ENCODE assay signal across 14 cellular contexts in the genomic region with DNA sequence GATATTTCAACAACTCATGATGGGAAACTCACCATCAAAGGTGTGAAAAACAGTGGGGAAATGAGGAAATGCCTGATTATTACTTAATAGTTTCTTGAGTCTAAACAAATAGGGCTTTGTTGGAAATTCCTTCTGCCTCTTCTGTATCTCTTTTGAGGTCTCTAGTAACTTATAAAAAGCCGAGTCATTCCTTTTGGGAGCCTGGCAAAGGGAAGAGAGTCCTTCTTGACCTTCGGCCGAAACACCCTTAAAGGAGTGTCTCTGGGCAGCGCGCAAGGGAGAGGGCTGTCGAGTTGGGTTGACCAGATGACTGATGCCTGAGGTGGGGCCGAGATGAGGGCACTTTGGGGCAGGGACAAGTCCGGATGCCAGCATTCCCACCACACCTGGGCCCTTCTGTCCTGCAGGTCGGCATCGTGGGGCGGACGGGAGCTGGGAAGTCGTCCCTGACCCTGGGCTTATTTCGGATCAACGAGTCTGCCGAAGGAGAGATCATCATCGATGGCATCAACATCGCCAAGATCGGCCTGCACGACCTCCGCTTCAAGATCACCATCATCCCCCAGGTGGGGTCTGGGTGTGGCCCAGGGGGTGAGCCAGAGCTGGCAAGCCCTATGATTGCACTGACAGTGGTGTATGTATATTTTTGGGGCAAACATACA.
DNase-seq lines count a peak whose midpoint lies in the region; ATAC-seq, FAIRE-seq and TF ChIP-seq lines count a peak whose summit lies in the region.
"Had no signal": no experiment of that assay in that cellular context is flagged by ENCODE, and none has a peak within 500 bp of the region (broad histone marks: within the 10 kb centered on the region; RNA-seq: fewer than 3 reads in every experiment).

No MANE protein-coding gene starts in this region.

- no peak overlapping the region for H2BK5ac ChIP-seq in mesenchymal stem cell (ENCODE audit: low read depth, low read length, poor library complexity, severe bottlenecking)

- peaks cover 2% of the 10 kb centered on the region for H3K79me1 ChIP-seq in mesenchymal stem cell (replicated peaks; ENCODE audit: low read length, poor library complexity, severe bottlenecking)

- no peaks in the 10 kb centered on the region for H3K79me2 ChIP-seq in K562 (ENCODE audit: control insufficient read depth, insufficient read depth, low read length)

- H2AK5ac ChIP-seq in mesenchymal stem cell (ENCODE audit: low read length, severe bottlenecking) = no peak overlapping the region

- TF ChIP-seq CTCF in A549 (IDR thresholded peaks at IDR 0.05) = no peak
- no peak for TF ChIP-seq CTCF in Caco-2 (IDR thresholded peaks at IDR 0.05; ENCODE audit: insufficient read depth in 1 of 2, low read depth in 1 of 2, low read length in 1 of 2, severe bottlenecking in 1 of 2, unreplicated experiment in 1 of 2)
- TF ChIP-seq CTCF in K562 (IDR thresholded peaks at IDR 0.05 in 2 of 3, conservative IDR thresholded peaks at IDR 0.05 in 1 of 3; ENCODE audit: insufficient read depth in 2 of 3, low read depth in 1 of 3, low read length in 3 of 3) = no peak

- BruUV-seq in Caco-2 (replicated peaks; lab: Mats Ljungman, UMichigan) (no TSS peak), K562 (replicated peaks; lab: Mats Ljungman, UMichigan) (no TSS peak)

- no peaks in the 10 kb centered on the region for H3K4me1 Mint-ChIP-seq in Caco-2 (ENCODE audit: low read depth, unreplicated experiment)
- H3K4me1 Mint-ChIP-seq: CD8-positive, alpha-beta memory T cell had no signal

- H3K4me1 ChIP-seq in A549 (peaks cover 21% of the 10 kb centered on the region), Caco-2 (no peaks in the 10 kb centered on the region), K562 (replicated peaks in 1 of 2; ENCODE audit: control insufficient read depth in 2 of 2, insufficient read depth in 2 of 2, low read length in 2 of 2) (no peaks in the 10 kb centered on the region), mesenchymal stem cell (ENCODE audit: control insufficient read depth, insufficient read depth, low read depth, low read length) (peaks cover 8% of the 10 kb centered on the region)
- H3K4me1 ChIP-seq: Peyer's patch had no signal

- CTCF ChIA-PET in A549 (lab: Yijun Ruan, JAX) = interaction anchor here (0.9 to 1.1 kb wide), 3 partner anchors 260 to 430 kb away, joined by 3 to 4 read pairs (median 4); no protein-coding TSS in a partner anchor
- CTCF ChIA-PET in Caco-2 (lab: Charles Lee) = no interaction called here
- CTCF ChIA-PET in K562 (lab: Yijun Ruan, JAX; ENCODE audit: low intra/inter-chr PET ratio) = no interaction called here

- no peak overlapping the region for H2BK120ac ChIP-seq in mesenchymal stem cell (ENCODE audit: low read depth, low read length)

- TF ChIP-seq EP300 in A549 (IDR thresholded peaks at IDR 0.05) (no peak), K562 (IDR thresholded peaks at IDR 0.05; ENCODE audit: low read length) (no peak)

- H4K91ac ChIP-seq in mesenchymal stem cell (ENCODE audit: low read length) = no peak overlapping the region

- no peaks in the 10 kb centered on the region for H3K9me3 Mint-ChIP-seq in Caco-2 (ENCODE audit: unreplicated experiment)
- H3K9me3 Mint-ChIP-seq: CD8-positive, alpha-beta memory T cell had no signal

- FAIRE-seq in A549 (lab: Jason Lieb, UNC) (no peak), K562 (lab: Jason Lieb, UNC) (no peak)

- H3K18ac ChIP-seq in mesenchymal stem cell (ENCODE audit: low read depth in 1 of 2, low read length in 2 of 2) = no peak overlapping the region

- 82% methylated on average over 20 of the region's 21 CpGs for WGBS in A549 (ENCODE audit: missing lambda C conversion rate)
- 95% methylated on average over 21 of the region's 21 CpGs for WGBS in K562 (ENCODE audit: insufficient coverage, low coverage, missing lambda C conversion rate)
- WGBS in mesenchymal stem cell = 94% methylated on average over 21 of the region's 21 CpGs

- H3K36me3 Mint-ChIP-seq in Caco-2 (ENCODE audit: insufficient read depth, unreplicated experiment) = peaks cover 29% of the 10 kb centered on the region

- H3K27ac Mint-ChIP-seq in Caco-2 (ENCODE audit: unreplicated experiment) = peak overlapping the region; percentile 46

- H2AFZ ChIP-seq in K562 (ENCODE audit: low read depth, low read length) (no peak overlapping the region), mesenchymal stem cell (ENCODE audit: low read depth, low read length) (no peak overlapping the region)

- H3K27ac ChIP-seq in A549 (peak overlapping the region; percentile 61 to 67; a peak in 5 of 6 replicates), K562 (ENCODE audit: extremely low read depth, low read depth, low read length) (no peak overlapping the region), mesenchymal stem cell (ENCODE audit: low read length, poor library complexity, severe bottlenecking) (no peak overlapping the region)
- H3K27ac ChIP-seq: Peyer's patch had no signal

- TF ChIP-seq POLR2A in A549 (IDR thresholded peaks at IDR 0.05; ENCODE audit: low read length) (no peak), K562 (conservative IDR thresholded peaks at IDR 0.05) (no peak)

- in situ Hi-C loops in K562 (cut with MboI) = no loop called here

- DNase-seq in A549 (ENCODE audit: low read depth in 1 of 2, low spot score in 1 of 2) = peak in 1 of 2 experiments; percentile 48
- no peak for DNase-seq in Caco-2
- DNase-seq in K562 (ENCODE audit: extremely low read depth in 1 of 4, low spot score in 3 of 4) = no peak
- DNase-seq in mesenchymal stem cell = peak; percentile 13
- no peak for DNase-seq in NCI-H1105 treated with DMSO at 0.1 percent for 48 hours (lab: John Stamatoyannopoulos, UW)
- DNase-seq in NCI-H2029 treated with DMSO at 0.1 percent for 48 hours (lab: John Stamatoyannopoulos, UW) = no peak
- DNase-seq: CD8-positive, alpha-beta memory T cell; DMS 273 treated with DMSO at 0.1 percent for 48 hours; Kasumi-1; NCI-H2029; NCI-H510A treated with DMSO at 0.1 percent for 48 hours; Peyer's patch; SHP77 treated with DMSO at 0.1 percent for 48 hours had no signal

- ATAC-seq in A549 (peak; percentile 33 to 35; a peak in 3 of 6 replicates), K562 (no peak), GM21723 (IDR thresholded peaks at IDR 0.05; ENCODE audit: unreplicated experiment) (no peak)

- no peak overlapping the region for H3K23ac ChIP-seq in mesenchymal stem cell (ENCODE audit: low read length in 2 of 2)

- no peak overlapping the region for H3K4me3 Mint-ChIP-seq in Caco-2 (ENCODE audit: unreplicated experiment)
- H3K4me3 Mint-ChIP-seq: CD8-positive, alpha-beta memory T cell had no signal

- H3K4ac ChIP-seq in mesenchymal stem cell (ENCODE audit: low read depth in 1 of 2, low read length in 2 of 2) = no peak overlapping the region

- H3K27me3 ChIP-seq in Caco-2 (replicated peaks; ENCODE audit: control insufficient read depth, insufficient read depth, low read length) (no peaks in the 10 kb centered on the region), K562 (ENCODE audit: control insufficient read depth in 2 of 2, insufficient read depth in 2 of 2, low read length in 2 of 2) (no peaks in the 10 kb centered on the region), mesenchymal stem cell (ENCODE audit: control insufficient read depth in 1 of 2, insufficient read depth in 1 of 2, low read length in 2 of 2) (no peaks in the 10 kb centered on the region)
- H3K27me3 ChIP-seq: Peyer's patch had no signal

- H3K4me2 ChIP-seq in A549 = peak overlapping the region; percentile 29; the same call in 1 of the 3 replicates
- no peak overlapping the region for H3K4me2 ChIP-seq in K562 (ENCODE audit: insufficient read depth, low read length)
- no peak overlapping the region for H3K4me2 ChIP-seq in mesenchymal stem cell (ENCODE audit: low read length, poor library complexity, severe bottlenecking)

- H2BK12ac ChIP-seq in mesenchymal stem cell (ENCODE audit: low read length in 2 of 2) = no peak overlapping the region

- H3K14ac ChIP-seq in mesenchymal stem cell (ENCODE audit: low read length in 2 of 2) = no peak overlapping the region

- H4K20me1 ChIP-seq in K562 (replicated peaks; ENCODE audit: control insufficient read depth, insufficient read depth, low read length) = no peaks in the 10 kb centered on the region; the same call in 1 of the 2 replicates

- intact Hi-C loops in Caco-2 (cut with micrococcal nuclease; ENCODE audit: unreplicated experiment) = no loop called here
- intact Hi-C loops in K562 (cut with micrococcal nuclease) = no loop called here

- no peaks in the 10 kb centered on the region for H3K9me1 ChIP-seq in K562 (ENCODE audit: control insufficient read depth, insufficient read depth, low read length)

- no peaks in the 10 kb centered on the region for H3K27me3 Mint-ChIP-seq in Caco-2 (ENCODE audit: insufficient read depth, unreplicated experiment)

- no peak overlapping the region for H4K8ac ChIP-seq in mesenchymal stem cell (ENCODE audit: low read length)

- 0 out of 2 replicates have a peak, but pooled peaks cover 1% of the 10 kb centered on the region for H3K36me3 ChIP-seq in Caco-2 (ENCODE audit: control insufficient read depth, insufficient read depth, low read length)
- peaks cover 78% of the 10 kb centered on the region; the same call in 2 of the 3 replicates for H3K36me3 ChIP-seq in K562 (ENCODE audit: control insufficient read depth, insufficient read depth, low read length)
- H3K36me3 ChIP-seq in mesenchymal stem cell (ENCODE audit: control insufficient read depth in 1 of 2, insufficient read depth in 2 of 2, low read depth in 1 of 2, low read length in 2 of 2) = peaks cover 58 to 91% of the 10 kb centered on the region in 2 experiments

- no peaks in the 10 kb centered on the region for H3K9me3 ChIP-seq in A549
- H3K9me3 ChIP-seq in Caco-2 = no peaks in the 10 kb centered on the region
- H3K9me3 ChIP-seq in K562 (replicated peaks; ENCODE audit: control insufficient read depth, insufficient read depth, low read depth, low read length) = no peaks in the 10 kb centered on the region
- no peaks in the 10 kb centered on the region for H3K9me3 ChIP-seq in mesenchymal stem cell (ENCODE audit: control insufficient read depth, low read length)
- H3K9me3 ChIP-seq: Peyer's patch had no signal

- POLR2A ChIA-PET in A549 (lab: Yijun Ruan, JAX) = interaction anchor here (0.7 to 0.8 kb wide), 2 partner anchors 16 to 245 kb away, joined by 5 read pairs; a partner anchor contains a TSS
- POLR2A ChIA-PET in Caco-2 (lab: Charles Lee) = no interaction called here
- POLR2A ChIA-PET in K562 (lab: Yijun Ruan, JAX) = no interaction called here

- no peak for TF ChIP-seq RAD21 in A549 (conservative IDR thresholded peaks at IDR 0.05 in 1 of 2, IDR thresholded peaks at IDR 0.05 in 1 of 2)
- TF ChIP-seq RAD21 in K562 (CRISPR knock-in tag; conservative IDR thresholded peaks at IDR 0.05 in 1 of 2, IDR thresholded peaks at IDR 0.05 in 1 of 2) = no peak

- H3K4me3 ChIP-seq in A549 = no peak overlapping the region
- H3K4me3 ChIP-seq in Caco-2 (ENCODE audit: low read depth, low read length) = no peak overlapping the region
- H3K4me3 ChIP-seq in K562 = no peak overlapping the region
- no peak overlapping the region for H3K4me3 ChIP-seq in mesenchymal stem cell (ENCODE audit: insufficient read depth in 1 of 2, low read depth in 1 of 2, low read length in 2 of 2)
- H3K4me3 ChIP-seq: Peyer's patch had no signal

- H2BK15ac ChIP-seq in mesenchymal stem cell (ENCODE audit: low read depth, poor library complexity, severe bottlenecking) = no peak overlapping the region

- no peak overlapping the region for H3K9ac ChIP-seq in K562 (ENCODE audit: insufficient read depth in 1 of 2, low read depth in 2 of 2, low read length in 2 of 2)
- H3K9ac ChIP-seq in mesenchymal stem cell (ENCODE audit: low read length) = no peak overlapping the region

TF ChIP-seq in K562, 482 proteins besides CTCF, POLR2A, EP300 and RAD21 (continues in another document):
- TF ChIP-seq MCM7 (IDR thresholded peaks at IDR 0.05) = no peak

Comparison
In these comparisons a context has a peak if more than half of its experiments do, and no peak if none do; other contexts are left out.
1. ATAC-seq: peak in A549 (2 of 2); none in K562 (single experiment) and GM21723 (single experiment).
2. H3K27ac ChIP-seq: peak in A549 (2 of 2); none in K562 (single experiment) and mesenchymal stem cell (single experiment).